Comparison of ENCODE assay signal across 1 cellular context in the genomic region with DNA sequence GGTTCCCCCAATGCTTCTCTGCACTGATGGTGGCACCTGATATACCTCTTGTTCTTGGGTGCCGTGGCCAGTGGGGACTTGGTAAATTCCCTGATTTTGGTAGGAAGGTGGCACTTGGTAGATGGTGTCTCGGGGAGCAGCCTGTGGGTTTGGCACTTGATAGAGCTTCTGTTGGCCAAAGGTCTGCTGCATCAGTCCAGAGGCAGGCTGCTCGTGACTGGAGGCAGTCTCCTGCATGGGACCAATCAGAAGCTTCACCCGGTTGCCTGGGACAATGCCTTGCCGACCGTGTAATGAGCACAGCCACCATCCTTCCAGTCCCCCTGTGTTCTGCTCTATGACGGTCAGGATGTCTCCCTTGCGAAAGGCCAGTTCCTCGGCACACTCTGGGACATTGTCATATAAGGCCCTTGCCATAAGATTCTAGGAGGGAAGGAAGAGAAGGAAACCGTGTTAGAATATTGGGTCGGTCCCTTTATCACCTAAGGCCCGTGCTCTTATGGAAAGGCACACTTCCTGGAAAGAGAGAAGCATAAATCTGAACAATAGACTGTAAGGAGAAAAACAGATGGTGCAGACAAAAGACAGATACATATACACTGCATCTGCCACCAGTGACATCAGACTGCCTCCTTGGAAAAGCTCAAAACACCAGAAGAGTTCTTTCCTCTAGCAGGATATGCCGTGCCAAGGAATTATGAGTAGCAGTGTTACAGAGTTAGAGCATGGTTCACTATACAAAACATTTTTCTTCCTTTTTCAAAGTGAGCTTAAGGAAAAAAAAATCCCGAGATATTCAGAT.
TF ChIP-seq lines count a peak whose summit lies in the region.

No MANE protein-coding gene starts in this region.

TF ChIP-seq in HepG2, 621 proteins besides CTCF, POLR2A, EP300 and RAD21 (continued from another document and continues in another):
- TF ChIP-seq, protein P1, sequence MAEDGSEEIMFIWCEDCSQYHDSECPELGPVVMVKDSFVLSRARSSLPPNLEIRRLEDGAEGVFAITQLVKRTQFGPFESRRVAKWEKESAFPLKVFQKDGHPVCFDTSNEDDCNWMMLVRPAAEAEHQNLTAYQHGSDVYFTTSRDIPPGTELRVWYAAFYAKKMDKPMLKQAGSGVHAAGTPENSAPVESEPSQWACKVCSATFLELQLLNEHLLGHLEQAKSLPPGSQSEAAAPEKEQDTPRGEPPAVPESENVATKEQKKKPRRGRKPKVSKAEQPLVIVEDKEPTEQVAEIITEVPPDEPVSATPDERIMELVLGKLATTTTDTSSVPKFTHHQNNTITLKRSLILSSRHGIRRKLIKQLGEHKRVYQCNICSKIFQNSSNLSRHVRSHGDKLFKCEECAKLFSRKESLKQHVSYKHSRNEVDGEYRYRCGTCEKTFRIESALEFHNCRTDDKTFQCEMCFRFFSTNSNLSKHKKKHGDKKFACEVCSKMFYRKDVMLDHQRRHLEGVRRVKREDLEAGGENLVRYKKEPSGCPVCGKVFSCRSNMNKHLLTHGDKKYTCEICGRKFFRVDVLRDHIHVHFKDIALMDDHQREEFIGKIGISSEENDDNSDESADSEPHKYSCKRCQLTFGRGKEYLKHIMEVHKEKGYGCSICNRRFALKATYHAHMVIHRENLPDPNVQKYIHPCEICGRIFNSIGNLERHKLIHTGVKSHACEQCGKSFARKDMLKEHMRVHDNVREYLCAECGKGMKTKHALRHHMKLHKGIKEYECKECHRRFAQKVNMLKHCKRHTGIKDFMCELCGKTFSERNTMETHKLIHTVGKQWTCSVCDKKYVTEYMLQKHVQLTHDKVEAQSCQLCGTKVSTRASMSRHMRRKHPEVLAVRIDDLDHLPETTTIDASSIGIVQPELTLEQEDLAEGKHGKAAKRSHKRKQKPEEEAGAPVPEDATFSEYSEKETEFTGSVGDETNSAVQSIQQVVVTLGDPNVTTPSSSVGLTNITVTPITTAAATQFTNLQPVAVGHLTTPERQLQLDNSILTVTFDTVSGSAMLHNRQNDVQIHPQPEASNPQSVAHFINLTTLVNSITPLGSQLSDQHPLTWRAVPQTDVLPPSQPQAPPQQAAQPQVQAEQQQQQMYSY (CRISPR knock-in tag; IDR thresholded peaks at IDR 0.05): no peak
- TF ChIP-seq AKAP8 (CRISPR knock-in tag; IDR thresholded peaks at IDR 0.05) (0 out of 2 replicates have a peak, but pooled peaks have one; percentile 43), SKI (IDR thresholded peaks at IDR 0.05; ENCODE audit: partially characterized antibody) (no peak), TCF12 (IDR thresholded peaks at IDR 0.05) (no peak), TCF12 (CRISPR knock-in tag; IDR thresholded peaks at IDR 0.05) (no peak), SSRP1 (CRISPR knock-in tag; IDR thresholded peaks at IDR 0.05) (no peak), ZKSCAN5 (CRISPR knock-in tag; IDR thresholded peaks at IDR 0.05) (no peak), ZNF644 (CRISPR knock-in tag; IDR thresholded peaks at IDR 0.05; ENCODE audit: low read depth) (no peak), ISX (CRISPR knock-in tag; conservative IDR thresholded peaks at IDR 0.05) (no peak), ZNF746 (CRISPR knock-in tag; IDR thresholded peaks at IDR 0.05) (no peak), ZIK1 (CRISPR knock-in tag; IDR thresholded peaks at IDR 0.05; ENCODE audit: borderline replicate concordance, low read depth) (no peak), ZFYVE20 (CRISPR knock-in tag; IDR thresholded peaks at IDR 0.05; ENCODE audit: borderline replicate concordance, low read depth) (no peak), TCF7 (IDR thresholded peaks at IDR 0.05; ENCODE audit: low read depth) (no peak), GTF2F1 (IDR thresholded peaks at IDR 0.05; ENCODE audit: low read length) (no peak), HNF4A (CRISPR knock-in tag; IDR thresholded peaks at IDR 0.05) (no peak), ZNF138 (CRISPR knock-in tag; IDR thresholded peaks at IDR 0.05; ENCODE audit: low read depth) (no peak), ZNF569 (CRISPR knock-in tag; IDR thresholded peaks at IDR 0.05; ENCODE audit: borderline replicate concordance) (no peak), ZNF12 (CRISPR knock-in tag; IDR thresholded peaks at IDR 0.05) (no peak), ZNF550 (CRISPR knock-in tag; IDR thresholded peaks at IDR 0.05; ENCODE audit: borderline replicate concordance) (no peak), ARID2 (CRISPR knock-in tag; IDR thresholded peaks at IDR 0.05; ENCODE audit: borderline replicate concordance) (no peak), HMG20B (CRISPR knock-in tag; conservative IDR thresholded peaks at IDR 0.05) (no peak), ZNF367 (CRISPR knock-in tag; IDR thresholded peaks at IDR 0.05; ENCODE audit: borderline replicate concordance) (no peak), SRSF4 (IDR thresholded peaks at IDR 0.05; ENCODE audit: low read depth, low read length, poor library complexity, severe bottlenecking) (no peak), HDAC1 (CRISPR knock-in tag; IDR thresholded peaks at IDR 0.05) (no peak), AGO2 (optimal IDR thresholded peaks at IDR 0.05; ENCODE audit: low read depth, low read length) (peak; percentile 69), CREB1 (IDR thresholded peaks at IDR 0.05) (no peak), CREB1 (CRISPR knock-in tag; IDR thresholded peaks at IDR 0.05) (no peak), ZNF34 (CRISPR knock-in tag; IDR thresholded peaks at IDR 0.05; ENCODE audit: borderline replicate concordance) (no peak), ZNF124 (CRISPR knock-in tag; IDR thresholded peaks at IDR 0.05) (no peak)
- TF ChIP-seq, protein P2, sequence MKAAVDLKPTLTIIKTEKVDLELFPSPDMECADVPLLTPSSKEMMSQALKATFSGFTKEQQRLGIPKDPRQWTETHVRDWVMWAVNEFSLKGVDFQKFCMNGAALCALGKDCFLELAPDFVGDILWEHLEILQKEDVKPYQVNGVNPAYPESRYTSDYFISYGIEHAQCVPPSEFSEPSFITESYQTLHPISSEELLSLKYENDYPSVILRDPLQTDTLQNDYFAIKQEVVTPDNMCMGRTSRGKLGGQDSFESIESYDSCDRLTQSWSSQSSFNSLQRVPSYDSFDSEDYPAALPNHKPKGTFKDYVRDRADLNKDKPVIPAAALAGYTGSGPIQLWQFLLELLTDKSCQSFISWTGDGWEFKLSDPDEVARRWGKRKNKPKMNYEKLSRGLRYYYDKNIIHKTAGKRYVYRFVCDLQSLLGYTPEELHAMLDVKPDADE (CRISPR knock-in tag; IDR thresholded peaks at IDR 0.05): no peak
- TF ChIP-seq, protein P3, sequence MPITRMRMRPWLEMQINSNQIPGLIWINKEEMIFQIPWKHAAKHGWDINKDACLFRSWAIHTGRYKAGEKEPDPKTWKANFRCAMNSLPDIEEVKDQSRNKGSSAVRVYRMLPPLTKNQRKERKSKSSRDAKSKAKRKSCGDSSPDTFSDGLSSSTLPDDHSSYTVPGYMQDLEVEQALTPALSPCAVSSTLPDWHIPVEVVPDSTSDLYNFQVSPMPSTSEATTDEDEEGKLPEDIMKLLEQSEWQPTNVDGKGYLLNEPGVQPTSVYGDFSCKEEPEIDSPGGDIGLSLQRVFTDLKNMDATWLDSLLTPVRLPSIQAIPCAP (CRISPR knock-in tag; IDR thresholded peaks at IDR 0.05; ENCODE audit: low read depth): no peak
- TF ChIP-seq, protein P4, sequence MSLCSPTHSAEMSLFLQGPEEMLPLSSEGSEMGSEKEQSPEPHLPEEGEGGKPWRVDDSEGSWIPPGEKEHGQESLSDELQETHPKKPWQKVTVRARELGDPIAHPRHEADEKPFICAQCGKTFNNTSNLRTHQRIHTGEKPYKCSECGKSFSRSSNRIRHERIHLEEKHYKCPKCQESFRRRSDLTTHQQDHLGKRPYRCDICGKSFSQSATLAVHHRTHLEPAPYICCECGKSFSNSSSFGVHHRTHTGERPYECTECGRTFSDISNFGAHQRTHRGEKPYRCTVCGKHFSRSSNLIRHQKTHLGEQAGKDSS (CRISPR knock-in tag; IDR thresholded peaks at IDR 0.05; ENCODE audit: borderline replicate concordance, low read depth): no peak
- TF ChIP-seq, protein P5, sequence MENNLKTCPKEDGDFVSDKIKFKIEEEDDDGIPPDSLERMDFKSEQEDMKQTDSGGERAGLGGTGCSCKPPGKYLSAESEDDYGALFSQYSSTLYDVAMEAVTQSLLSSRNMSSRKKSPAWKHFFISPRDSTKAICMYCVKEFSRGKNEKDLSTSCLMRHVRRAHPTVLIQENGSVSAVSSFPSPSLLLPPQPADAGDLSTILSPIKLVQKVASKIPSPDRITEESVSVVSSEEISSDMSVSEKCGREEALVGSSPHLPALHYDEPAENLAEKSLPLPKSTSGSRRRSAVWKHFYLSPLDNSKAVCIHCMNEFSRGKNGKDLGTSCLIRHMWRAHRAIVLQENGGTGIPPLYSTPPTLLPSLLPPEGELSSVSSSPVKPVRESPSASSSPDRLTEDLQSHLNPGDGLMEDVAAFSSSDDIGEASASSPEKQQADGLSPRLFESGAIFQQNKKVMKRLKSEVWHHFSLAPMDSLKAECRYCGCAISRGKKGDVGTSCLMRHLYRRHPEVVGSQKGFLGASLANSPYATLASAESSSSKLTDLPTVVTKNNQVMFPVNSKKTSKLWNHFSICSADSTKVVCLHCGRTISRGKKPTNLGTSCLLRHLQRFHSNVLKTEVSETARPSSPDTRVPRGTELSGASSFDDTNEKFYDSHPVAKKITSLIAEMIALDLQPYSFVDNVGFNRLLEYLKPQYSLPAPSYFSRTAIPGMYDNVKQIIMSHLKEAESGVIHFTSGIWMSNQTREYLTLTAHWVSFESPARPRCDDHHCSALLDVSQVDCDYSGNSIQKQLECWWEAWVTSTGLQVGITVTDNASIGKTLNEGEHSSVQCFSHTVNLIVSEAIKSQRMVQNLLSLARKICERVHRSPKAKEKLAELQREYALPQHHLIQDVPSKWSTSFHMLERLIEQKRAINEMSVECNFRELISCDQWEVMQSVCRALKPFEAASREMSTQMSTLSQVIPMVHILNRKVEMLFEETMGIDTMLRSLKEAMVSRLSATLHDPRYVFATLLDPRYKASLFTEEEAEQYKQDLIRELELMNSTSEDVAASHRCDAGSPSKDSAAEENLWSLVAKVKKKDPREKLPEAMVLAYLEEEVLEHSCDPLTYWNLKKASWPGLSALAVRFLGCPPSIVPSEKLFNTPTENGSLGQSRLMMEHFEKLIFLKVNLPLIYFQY (CRISPR knock-in tag; IDR thresholded peaks at IDR 0.05; ENCODE audit: borderline replicate concordance): no peak
- TF ChIP-seq, protein P6, sequence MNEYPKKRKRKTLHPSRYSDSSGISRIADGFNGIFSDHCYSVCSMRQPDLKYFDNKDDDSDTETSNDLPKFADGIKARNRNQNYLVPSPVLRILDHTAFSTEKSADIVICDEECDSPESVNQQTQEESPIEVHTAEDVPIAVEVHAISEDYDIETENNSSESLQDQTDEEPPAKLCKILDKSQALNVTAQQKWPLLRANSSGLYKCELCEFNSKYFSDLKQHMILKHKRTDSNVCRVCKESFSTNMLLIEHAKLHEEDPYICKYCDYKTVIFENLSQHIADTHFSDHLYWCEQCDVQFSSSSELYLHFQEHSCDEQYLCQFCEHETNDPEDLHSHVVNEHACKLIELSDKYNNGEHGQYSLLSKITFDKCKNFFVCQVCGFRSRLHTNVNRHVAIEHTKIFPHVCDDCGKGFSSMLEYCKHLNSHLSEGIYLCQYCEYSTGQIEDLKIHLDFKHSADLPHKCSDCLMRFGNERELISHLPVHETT (CRISPR knock-in tag; conservative IDR thresholded peaks at IDR 0.05): no peak
- TF ChIP-seq, protein P7, sequence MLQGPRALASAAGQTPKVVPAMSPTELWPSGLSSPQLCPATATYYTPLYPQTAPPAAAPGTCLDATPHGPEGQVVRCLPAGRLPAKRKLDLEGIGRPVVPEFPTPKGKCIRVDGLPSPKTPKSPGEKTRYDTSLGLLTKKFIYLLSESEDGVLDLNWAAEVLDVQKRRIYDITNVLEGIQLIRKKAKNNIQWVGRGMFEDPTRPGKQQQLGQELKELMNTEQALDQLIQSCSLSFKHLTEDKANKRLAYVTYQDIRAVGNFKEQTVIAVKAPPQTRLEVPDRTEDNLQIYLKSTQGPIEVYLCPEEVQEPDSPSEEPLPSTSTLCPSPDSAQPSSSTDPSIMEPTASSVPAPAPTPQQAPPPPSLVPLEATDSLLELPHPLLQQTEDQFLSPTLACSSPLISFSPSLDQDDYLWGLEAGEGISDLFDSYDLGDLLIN (CRISPR knock-in tag; IDR thresholded peaks at IDR 0.05; ENCODE audit: borderline replicate concordance): 0 out of 2 replicates have a peak, but pooled peaks have one; percentile 29
- TF ChIP-seq, protein P8, sequence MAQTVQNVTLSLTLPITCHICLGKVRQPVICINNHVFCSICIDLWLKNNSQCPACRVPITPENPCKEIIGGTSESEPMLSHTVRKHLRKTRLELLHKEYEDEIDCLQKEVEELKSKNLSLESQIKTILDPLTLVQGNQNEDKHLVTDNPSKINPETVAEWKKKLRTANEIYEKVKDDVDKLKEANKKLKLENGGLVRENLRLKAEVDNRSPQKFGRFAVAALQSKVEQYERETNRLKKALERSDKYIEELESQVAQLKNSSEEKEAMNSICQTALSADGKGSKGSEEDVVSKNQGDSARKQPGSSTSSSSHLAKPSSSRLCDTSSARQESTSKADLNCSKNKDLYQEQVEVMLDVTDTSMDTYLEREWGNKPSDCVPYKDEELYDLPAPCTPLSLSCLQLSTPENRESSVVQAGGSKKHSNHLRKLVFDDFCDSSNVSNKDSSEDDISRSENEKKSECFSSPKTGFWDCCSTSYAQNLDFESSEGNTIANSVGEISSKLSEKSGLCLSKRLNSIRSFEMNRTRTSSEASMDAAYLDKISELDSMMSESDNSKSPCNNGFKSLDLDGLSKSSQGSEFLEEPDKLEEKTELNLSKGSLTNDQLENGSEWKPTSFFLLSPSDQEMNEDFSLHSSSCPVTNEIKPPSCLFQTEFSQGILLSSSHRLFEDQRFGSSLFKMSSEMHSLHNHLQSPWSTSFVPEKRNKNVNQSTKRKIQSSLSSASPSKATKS (CRISPR knock-in tag; IDR thresholded peaks at IDR 0.05): no peak
- TF ChIP-seq, protein P9, sequence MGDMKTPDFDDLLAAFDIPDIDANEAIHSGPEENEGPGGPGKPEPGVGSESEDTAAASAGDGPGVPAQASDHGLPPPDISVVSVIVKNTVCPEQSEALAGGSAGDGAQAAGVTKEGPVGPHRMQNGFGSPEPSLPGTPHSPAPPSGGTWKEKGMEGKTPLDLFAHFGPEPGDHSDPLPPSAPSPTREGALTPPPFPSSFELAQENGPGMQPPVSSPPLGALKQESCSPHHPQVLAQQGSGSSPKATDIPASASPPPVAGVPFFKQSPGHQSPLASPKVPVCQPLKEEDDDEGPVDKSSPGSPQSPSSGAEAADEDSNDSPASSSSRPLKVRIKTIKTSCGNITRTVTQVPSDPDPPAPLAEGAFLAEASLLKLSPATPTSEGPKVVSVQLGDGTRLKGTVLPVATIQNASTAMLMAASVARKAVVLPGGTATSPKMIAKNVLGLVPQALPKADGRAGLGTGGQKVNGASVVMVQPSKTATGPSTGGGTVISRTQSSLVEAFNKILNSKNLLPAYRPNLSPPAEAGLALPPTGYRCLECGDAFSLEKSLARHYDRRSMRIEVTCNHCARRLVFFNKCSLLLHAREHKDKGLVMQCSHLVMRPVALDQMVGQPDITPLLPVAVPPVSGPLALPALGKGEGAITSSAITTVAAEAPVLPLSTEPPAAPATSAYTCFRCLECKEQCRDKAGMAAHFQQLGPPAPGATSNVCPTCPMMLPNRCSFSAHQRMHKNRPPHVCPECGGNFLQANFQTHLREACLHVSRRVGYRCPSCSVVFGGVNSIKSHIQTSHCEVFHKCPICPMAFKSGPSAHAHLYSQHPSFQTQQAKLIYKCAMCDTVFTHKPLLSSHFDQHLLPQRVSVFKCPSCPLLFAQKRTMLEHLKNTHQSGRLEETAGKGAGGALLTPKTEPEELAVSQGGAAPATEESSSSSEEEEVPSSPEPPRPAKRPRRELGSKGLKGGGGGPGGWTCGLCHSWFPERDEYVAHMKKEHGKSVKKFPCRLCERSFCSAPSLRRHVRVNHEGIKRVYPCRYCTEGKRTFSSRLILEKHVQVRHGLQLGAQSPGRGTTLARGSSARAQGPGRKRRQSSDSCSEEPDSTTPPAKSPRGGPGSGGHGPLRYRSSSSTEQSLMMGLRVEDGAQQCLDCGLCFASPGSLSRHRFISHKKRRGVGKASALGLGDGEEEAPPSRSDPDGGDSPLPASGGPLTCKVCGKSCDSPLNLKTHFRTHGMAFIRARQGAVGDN (CRISPR knock-in tag; IDR thresholded peaks at IDR 0.05): peak; percentile 60
